In the genomic region with DNA sequence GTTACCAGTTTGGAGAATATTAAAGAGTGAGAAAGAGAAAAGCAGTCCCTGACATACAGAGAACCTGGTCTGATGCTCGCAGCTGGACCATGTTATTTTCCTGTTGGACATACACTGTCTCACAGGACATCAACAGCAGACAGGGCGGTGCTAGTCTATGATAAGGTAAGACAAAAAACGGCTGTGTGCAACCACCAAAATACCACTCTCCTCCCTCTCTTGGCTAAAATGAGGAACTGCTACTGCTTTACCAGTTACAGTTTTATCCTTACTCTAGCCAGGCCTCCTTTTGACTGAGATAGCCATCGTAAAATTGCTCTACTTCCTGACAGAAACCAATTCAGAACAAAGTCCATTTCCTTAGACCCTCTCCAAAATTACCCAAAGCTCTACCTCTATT, we compare ENCODE assay signal across 10 cellular contexts. TPM values are rescaled to one million over a fixed set of nuclear protein-coding genes. Genes with fewer than 3 reads are reported as not detected.
A peak's percentile ranks its signal among the peaks of the same experiment; 100 is the strongest.
DNase-seq lines count a peak whose midpoint lies in the region; ATAC-seq and TF ChIP-seq lines count a peak whose summit lies in the region.
"Had no signal": no experiment of that assay in that cellular context is flagged by ENCODE, and none has a peak within 500 bp of the region (broad histone marks: within the 10 kb centered on the region; RNA-seq: fewer than 3 reads in every experiment).

No MANE protein-coding gene starts in this region.

- no peaks in the 10 kb centered on the region for H3K4me1 ChIP-seq in hepatocyte (ENCODE audit: insufficient read depth)

- no peak overlapping the region for H2AFZ ChIP-seq in hepatocyte

- no peaks in the 10 kb centered on the region for H3K9me3 Mint-ChIP-seq in activated CD4-positive, alpha-beta T cell treated with anti-CD3 and anti-CD28 coated beads for 36 hours (ENCODE audit: low read depth)
- no peaks in the 10 kb centered on the region for H3K9me3 Mint-ChIP-seq in activated CD4-positive, alpha-beta T cell treated with anti-CD3 and anti-CD28 coated beads, Interleukin-2, amount 10 ng/mL, durations not matched to agents 7 days and 5 days
- H3K9me3 Mint-ChIP-seq: CD8-positive, alpha-beta memory T cell had no signal

- no peak overlapping the region for H3K4me3 Mint-ChIP-seq in activated CD4-positive, alpha-beta T cell treated with anti-CD3 and anti-CD28 coated beads for 36 hours
- no peak overlapping the region for H3K4me3 Mint-ChIP-seq in activated CD4-positive, alpha-beta T cell treated with anti-CD3 and anti-CD28 coated beads, Interleukin-2, amount 10 ng/mL, durations not matched to agents 7 days and 5 days
- H3K4me3 Mint-ChIP-seq: CD8-positive, alpha-beta memory T cell; nephron had no signal

- no peaks in the 10 kb centered on the region for H3K9me3 ChIP-seq in hepatocyte (ENCODE audit: low read depth)

- H3K79me2 ChIP-seq in hepatocyte: no peaks in the 10 kb centered on the region

- no peaks in the 10 kb centered on the region for H3K36me3 Mint-ChIP-seq in activated CD4-positive, alpha-beta T cell treated with anti-CD3 and anti-CD28 coated beads for 36 hours (ENCODE audit: low read depth)
- no peaks in the 10 kb centered on the region for H3K36me3 Mint-ChIP-seq in activated CD4-positive, alpha-beta T cell treated with anti-CD3 and anti-CD28 coated beads, Interleukin-2, amount 10 ng/mL, durations not matched to agents 7 days and 5 days (ENCODE audit: low read depth)
- H3K36me3 Mint-ChIP-seq: CD8-positive, alpha-beta memory T cell had no signal

- whole genome bisulfite sequencing in hepatocyte (ENCODE audit: low lambda C conversion rate, missing lambda C conversion rate): 72% methylated on average over 4 of the region's 4 CpGs

- peaks cover 10% of the 10 kb centered on the region for H3K27me3 Mint-ChIP-seq in activated CD4-positive, alpha-beta T cell treated with anti-CD3 and anti-CD28 coated beads for 36 hours
- peaks cover 13% of the 10 kb centered on the region for H3K27me3 Mint-ChIP-seq in activated CD4-positive, alpha-beta T cell treated with anti-CD3 and anti-CD28 coated beads, Interleukin-2, amount 10 ng/mL, durations not matched to agents 7 days and 5 days

- H3K27me3 ChIP-seq in hepatocyte (no peaks in the 10 kb centered on the region), brain microvascular endothelial cell (replicated peaks) (no peaks in the 10 kb centered on the region)

- CTCF ChIA-PET in activated CD4-positive, alpha-beta T cell treated with anti-CD3 and anti-CD28 coated beads for 36 hours (lab: Charles Lee): interaction anchor here (0.7 to 0.9 kb wide), 2 partner anchors 10 to 56 kb away, joined by 3 to 4 read pairs; no protein-coding TSS in a partner anchor
- CTCF ChIA-PET in activated CD4-positive, alpha-beta T cell treated with anti-CD3 and anti-CD28 coated beads, Interleukin-2, amount 10 ng/mL, durations not matched to agents 7 days and 5 days (lab: Charles Lee): no interaction called here

- POLR2A ChIA-PET in activated CD4-positive, alpha-beta T cell treated with anti-CD3 and anti-CD28 coated beads for 36 hours (lab: Charles Lee): no interaction called here
- POLR2A ChIA-PET in activated CD4-positive, alpha-beta T cell treated with anti-CD3 and anti-CD28 coated beads, Interleukin-2, amount 10 ng/mL, durations not matched to agents 7 days and 5 days (lab: Charles Lee): no interaction called here

- H3K4me2 ChIP-seq in hepatocyte: no peak overlapping the region

- H3K4me3 ChIP-seq in hepatocyte (no peak overlapping the region), brain microvascular endothelial cell (ENCODE audit: low read depth, low read length) (no peak overlapping the region)

- no peak for TF ChIP-seq CTCF in hepatocyte (IDR thresholded peaks at IDR 0.05; ENCODE audit: poor library complexity)
- no peak for TF ChIP-seq CTCF in brain microvascular endothelial cell (IDR thresholded peaks at IDR 0.05; ENCODE audit: low read depth, low read length, missing control alignments)

- peak; percentile 10 for DNase-seq in activated CD4-positive, alpha-beta T cell treated with anti-CD3 and anti-CD28 coated beads for 36 hours
- DNase-seq in activated CD4-positive, alpha-beta T cell treated with anti-CD3 and anti-CD28 coated beads, Interleukin-2, amount 10 ng/mL, durations not matched to agents 7 days and 5 days: no peak
- DNase-seq in NOMO-1 treated with dmso at 0.1 percent for 144 hours (lab: John Stamatoyannopoulos, UW; ENCODE audit: unreplicated experiment) (peak; percentile 83), hepatocyte (ENCODE audit: low spot score) (peak; percentile 10), NCI-H524 (lab: John Stamatoyannopoulos, UW) (no peak), brain microvascular endothelial cell (no peak), SK-N-DZ (ENCODE audit: low spot score) (no peak)

- H4K20me1 ChIP-seq in hepatocyte (ENCODE audit: insufficient read depth, poor library complexity, severe bottlenecking): no peaks in the 10 kb centered on the region

- H3K9me2 ChIP-seq in hepatocyte (replicated peaks; ENCODE audit: insufficient read depth): no peaks in the 10 kb centered on the region

- H3K36me3 ChIP-seq in hepatocyte (replicated peaks; ENCODE audit: insufficient read depth, low read depth) (no peaks in the 10 kb centered on the region), brain microvascular endothelial cell (replicated peaks) (no peaks in the 10 kb centered on the region)

- peak overlapping the region; percentile 40 for H3K27ac Mint-ChIP-seq in activated CD4-positive, alpha-beta T cell treated with anti-CD3 and anti-CD28 coated beads for 36 hours
- no peak overlapping the region for H3K27ac Mint-ChIP-seq in activated CD4-positive, alpha-beta T cell treated with anti-CD3 and anti-CD28 coated beads, Interleukin-2, amount 10 ng/mL, durations not matched to agents 7 days and 5 days
- H3K27ac Mint-ChIP-seq: nephron had no signal

- ATAC-seq in activated CD4-positive, alpha-beta T cell treated with anti-CD3 and anti-CD28 coated beads for 36 hours: peak; percentile 52
- peak; percentile 97 for ATAC-seq in HG02840 (IDR thresholded peaks at IDR 0.05; ENCODE audit: low FRiP score, unreplicated experiment)

- intact Hi-C loops in activated CD4-positive, alpha-beta T cell treated with anti-CD3 and anti-CD28 coated beads for 36 hours (cut with DNase I, micrococcal nuclease): loop anchor here (2.0 kb wide), 1 partner anchor 47 kb away; a partner anchor contains a TSS

- H3K4me1 Mint-ChIP-seq in activated CD4-positive, alpha-beta T cell treated with anti-CD3 and anti-CD28 coated beads for 36 hours: peaks cover 3% of the 10 kb centered on the region
- H3K4me1 Mint-ChIP-seq in activated CD4-positive, alpha-beta T cell treated with anti-CD3 and anti-CD28 coated beads, Interleukin-2, amount 10 ng/mL, durations not matched to agents 7 days and 5 days: no peaks in the 10 kb centered on the region
- H3K4me1 Mint-ChIP-seq: nephron had no signal

- H3K27ac ChIP-seq in hepatocyte (no peak overlapping the region), brain microvascular endothelial cell (no peak overlapping the region)

- in situ Hi-C loops in brain microvascular endothelial cell (cut with HindIII; ENCODE audit: low pct_ligation_motif_present, low sequenced_read_pairs): no loop called here

RNA-seq across cellular contexts. Expression of a gene that starts 47.0 kb away (rescaled TPM):
- total RNA-seq in activated CD4-positive, alpha-beta T cell treated with anti-CD3 and anti-CD28 coated beads for 36 hours: 100 to 1,000 TPM; 104 to 151 TPM
- 10 to 100 TPM; 66.4 to 83.3 TPM for total RNA-seq in activated CD4-positive, alpha-beta T cell treated with anti-CD3 and anti-CD28 coated beads, Interleukin-2, amount 10 ng/mL, durations not matched to agents 7 days and 5 days
- 68.7 and 114 TPM in 2 replicates for total RNA-seq in hepatocyte
- 122 and 130 TPM in 2 replicates for polyA plus RNA-seq in hepatocyte
- 95.6 and 108 TPM in 2 replicates for polyA plus RNA-seq in SK-N-DZ (2014; cell fraction: cytosol; rRNA removed)
- polyA plus RNA-seq in SK-N-DZ (2014; cell fraction: nucleus; rRNA removed): 79.7 and 136 TPM in 2 replicates

Comparison
In these comparisons a context has a peak if more than half of its experiments do, and no peak if none do; other contexts are left out.
1. DNase-seq: peak in activated CD4-positive, alpha-beta T cell treated with anti-CD3 and anti-CD28 coated beads for 36 hours (single experiment), NOMO-1 treated with dmso at 0.1 percent for 144 hours (single experiment) and hepatocyte (single experiment); none in activated CD4-positive, alpha-beta T cell treated with anti-CD3 and anti-CD28 coated beads, Interleukin-2, amount 10 ng/mL, durations not matched to agents 7 days and 5 days (single experiment), NCI-H524 (0 of 2), brain microvascular endothelial cell (single experiment) and SK-N-DZ (single experiment).